In the genomic region with DNA sequence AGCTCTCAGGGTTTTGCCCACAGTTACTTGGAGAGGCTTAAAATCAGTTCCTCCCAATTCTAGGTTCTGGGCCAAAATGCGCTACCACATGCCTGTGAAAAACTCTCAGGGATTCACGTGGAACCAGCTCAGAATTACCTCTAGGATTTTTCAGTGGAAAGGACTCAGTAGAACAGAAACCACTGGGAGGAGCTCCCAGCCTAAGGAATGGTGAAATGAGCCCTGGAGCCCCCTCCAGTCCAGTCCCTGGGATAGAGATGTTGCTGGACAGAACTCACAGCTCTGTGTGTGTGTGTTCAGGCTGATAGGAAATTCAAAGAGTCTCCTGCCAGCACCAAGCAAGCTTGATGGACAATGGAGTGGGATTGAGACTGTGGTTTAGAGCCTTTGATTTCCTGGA, we compare ENCODE assay signal across 1 cellular context.
TF ChIP-seq lines count a peak whose summit lies in the region.

No MANE protein-coding gene starts in this region.

TF ChIP-seq in GM23338, 12 proteins besides CTCF, POLR2A, EP300 and RAD21 (continued from another document):
- TF ChIP-seq, protein P1, sequence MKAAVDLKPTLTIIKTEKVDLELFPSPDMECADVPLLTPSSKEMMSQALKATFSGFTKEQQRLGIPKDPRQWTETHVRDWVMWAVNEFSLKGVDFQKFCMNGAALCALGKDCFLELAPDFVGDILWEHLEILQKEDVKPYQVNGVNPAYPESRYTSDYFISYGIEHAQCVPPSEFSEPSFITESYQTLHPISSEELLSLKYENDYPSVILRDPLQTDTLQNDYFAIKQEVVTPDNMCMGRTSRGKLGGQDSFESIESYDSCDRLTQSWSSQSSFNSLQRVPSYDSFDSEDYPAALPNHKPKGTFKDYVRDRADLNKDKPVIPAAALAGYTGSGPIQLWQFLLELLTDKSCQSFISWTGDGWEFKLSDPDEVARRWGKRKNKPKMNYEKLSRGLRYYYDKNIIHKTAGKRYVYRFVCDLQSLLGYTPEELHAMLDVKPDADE (IDR thresholded peaks at IDR 0.05) = no peak
- TF ChIP-seq, protein P2, sequence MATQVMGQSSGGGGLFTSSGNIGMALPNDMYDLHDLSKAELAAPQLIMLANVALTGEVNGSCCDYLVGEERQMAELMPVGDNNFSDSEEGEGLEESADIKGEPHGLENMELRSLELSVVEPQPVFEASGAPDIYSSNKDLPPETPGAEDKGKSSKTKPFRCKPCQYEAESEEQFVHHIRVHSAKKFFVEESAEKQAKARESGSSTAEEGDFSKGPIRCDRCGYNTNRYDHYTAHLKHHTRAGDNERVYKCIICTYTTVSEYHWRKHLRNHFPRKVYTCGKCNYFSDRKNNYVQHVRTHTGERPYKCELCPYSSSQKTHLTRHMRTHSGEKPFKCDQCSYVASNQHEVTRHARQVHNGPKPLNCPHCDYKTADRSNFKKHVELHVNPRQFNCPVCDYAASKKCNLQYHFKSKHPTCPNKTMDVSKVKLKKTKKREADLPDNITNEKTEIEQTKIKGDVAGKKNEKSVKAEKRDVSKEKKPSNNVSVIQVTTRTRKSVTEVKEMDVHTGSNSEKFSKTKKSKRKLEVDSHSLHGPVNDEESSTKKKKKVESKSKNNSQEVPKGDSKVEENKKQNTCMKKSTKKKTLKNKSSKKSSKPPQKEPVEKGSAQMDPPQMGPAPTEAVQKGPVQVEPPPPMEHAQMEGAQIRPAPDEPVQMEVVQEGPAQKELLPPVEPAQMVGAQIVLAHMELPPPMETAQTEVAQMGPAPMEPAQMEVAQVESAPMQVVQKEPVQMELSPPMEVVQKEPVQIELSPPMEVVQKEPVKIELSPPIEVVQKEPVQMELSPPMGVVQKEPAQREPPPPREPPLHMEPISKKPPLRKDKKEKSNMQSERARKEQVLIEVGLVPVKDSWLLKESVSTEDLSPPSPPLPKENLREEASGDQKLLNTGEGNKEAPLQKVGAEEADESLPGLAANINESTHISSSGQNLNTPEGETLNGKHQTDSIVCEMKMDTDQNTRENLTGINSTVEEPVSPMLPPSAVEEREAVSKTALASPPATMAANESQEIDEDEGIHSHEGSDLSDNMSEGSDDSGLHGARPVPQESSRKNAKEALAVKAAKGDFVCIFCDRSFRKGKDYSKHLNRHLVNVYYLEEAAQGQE (IDR thresholded peaks at IDR 0.05; ENCODE audit: unreplicated experiment) = no peak
- no peak for TF ChIP-seq EZH2phosphoT487 (IDR thresholded peaks at IDR 0.05; ENCODE audit: unreplicated experiment)
- TF ChIP-seq NANOG (IDR thresholded peaks at IDR 0.05; ENCODE audit: borderline replicate concordance) = no peak
- TF ChIP-seq POLR2AphosphoS5 (IDR thresholded peaks at IDR 0.05; ENCODE audit: low read depth) = no peak
